ENCODE assay signal across 22 cellular contexts in the genomic region with DNA sequence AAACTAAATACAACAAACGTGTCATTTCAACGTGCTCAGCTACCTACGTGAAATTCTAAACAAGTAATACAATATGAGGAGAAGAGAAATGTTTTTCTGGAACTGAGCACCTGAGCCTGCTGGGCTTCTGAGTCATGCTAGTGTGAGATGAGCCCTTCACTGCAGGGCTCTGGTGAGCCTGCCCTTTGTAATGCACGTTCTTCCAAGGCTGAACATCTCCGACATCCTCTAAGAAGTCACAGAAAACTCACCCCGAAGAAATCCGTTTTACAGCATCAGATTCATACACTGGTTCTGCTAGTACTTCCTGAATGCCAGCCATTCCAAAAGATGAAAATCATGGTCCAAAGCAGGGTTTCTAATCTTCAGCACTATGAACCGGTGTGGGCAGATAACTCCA.
DNase-seq lines count a peak whose midpoint lies in the region; ATAC-seq and TF ChIP-seq lines count a peak whose summit lies in the region.
"Had no signal": no experiment of that assay in that cellular context is flagged by ENCODE, and none has a peak within 500 bp of the region (broad histone marks: within the 10 kb centered on the region; RNA-seq: fewer than 3 reads in every experiment).

No MANE protein-coding gene starts in this region.

- H3K9me1 ChIP-seq in IMR-90 (ENCODE audit: insufficient read depth, low read length), result 0 out of 2 replicates have a peak, but pooled peaks cover 2% of the 10 kb centered on the region

- H3K4me1 ChIP-seq in BLaER1 (peaks cover 54% of the 10 kb centered on the region), IMR-90 (ENCODE audit: control insufficient read depth, insufficient read depth, low read length) (peaks cover 7% of the 10 kb centered on the region), trophoblast cell (ENCODE audit: control insufficient read depth in 1 of 2, insufficient read depth in 2 of 2, low read length in 2 of 2) (no peaks in the 10 kb centered on the region)

- no peak overlapping the region for H2BK20ac ChIP-seq in IMR-90 (ENCODE audit: low read depth, low read length)

- H2BK5ac ChIP-seq in IMR-90 (ENCODE audit: low read depth, low read length, poor library complexity, severe bottlenecking) (no peak overlapping the region), trophoblast cell (ENCODE audit: low read depth, low read length, poor library complexity) (no peak overlapping the region)

- CTCF ChIA-PET in IMR-90 (lab: Yijun Ruan, JAX), result no interaction called here

- no peak overlapping the region for H2BK15ac ChIP-seq in IMR-90 (ENCODE audit: low read depth, low read length)

- H4K91ac ChIP-seq in IMR-90 (ENCODE audit: insufficient read depth, low read depth, low read length), result no peak overlapping the region
- no peak overlapping the region for H4K91ac ChIP-seq in trophoblast cell (ENCODE audit: low read depth, low read length)

- no peak for TF ChIP-seq POLR2A in IMR-90 (IDR thresholded peaks at IDR 0.05; ENCODE audit: low read depth, low read length)

- no peak overlapping the region for H3K4me3 ChIP-seq in BLaER1
- no peak overlapping the region for H3K4me3 ChIP-seq in IMR-90 (ENCODE audit: insufficient read depth, low read depth, low read length)
- no peak overlapping the region for H3K4me3 ChIP-seq in trophoblast cell (ENCODE audit: low read depth, low read length)
- H3K4me3 ChIP-seq: BLaER1 treated with 17β-estradiol and CSF1 and Interleukin-3, amounts not matched to agents 10 nM and 100 nM; GM12878; GM23248 had no signal

- no peak for TF ChIP-seq RAD21 in IMR-90 (IDR thresholded peaks at IDR 0.05; ENCODE audit: low read length)

- H4K8ac ChIP-seq in IMR-90 (ENCODE audit: low read depth in 2 of 2, low read length in 2 of 2) (no peak overlapping the region), trophoblast cell (ENCODE audit: low read depth, low read length) (no peak overlapping the region)

- H3K14ac ChIP-seq in IMR-90 (replicated peaks; ENCODE audit: low read depth, low read length) (no peak overlapping the region), trophoblast cell (ENCODE audit: low read length) (no peak overlapping the region)

- H3K18ac ChIP-seq in IMR-90 (ENCODE audit: low read depth, low read length) (no peak overlapping the region), trophoblast cell (ENCODE audit: low read length) (no peak overlapping the region)

- no peak overlapping the region for H3K27ac ChIP-seq in BLaER1
- H3K27ac ChIP-seq in IMR-90 (ENCODE audit: insufficient read depth, low read length), result no peak overlapping the region
- H3K27ac ChIP-seq in trophoblast cell (ENCODE audit: low read depth, low read length), result no peak overlapping the region
- H3K27ac ChIP-seq: BLaER1 treated with 17β-estradiol and CSF1 and Interleukin-3, amounts not matched to agents 10 nM and 100 nM; GM23248 had no signal

- no peak overlapping the region for H3K4me3 Mint-ChIP-seq in activated naive CD8-positive, alpha-beta T cell treated with anti-CD3 and anti-CD28 coated beads, Interleukin-2, amount 50 U/mL, for 24 hours
- no peak overlapping the region for H3K4me3 Mint-ChIP-seq in type B pancreatic cell
- H3K4me3 Mint-ChIP-seq: H9, HFFc6 had no signal

- peaks cover 93% of the 10 kb centered on the region for H3K27me3 ChIP-seq in BLaER1
- H3K27me3 ChIP-seq in IMR-90 (ENCODE audit: control insufficient read depth, insufficient read depth, low read length), result no peaks in the 10 kb centered on the region
- H3K27me3 ChIP-seq in trophoblast cell (ENCODE audit: insufficient read depth, low read length), result no peaks in the 10 kb centered on the region

- POLR2A ChIA-PET in IMR-90 (lab: Charles Lee; ENCODE audit: unreplicated experiment), result no interaction called here

- H3K23ac ChIP-seq in IMR-90 (ENCODE audit: low read depth, low read length), result no peak overlapping the region
- no peak overlapping the region for H3K23ac ChIP-seq in trophoblast cell (ENCODE audit: low read length)

- dilution Hi-C loops in IMR-90 (cut with HindIII; ENCODE audit: low sequenced_read_pairs, unreplicated experiment), result no loop called here

- H2BK12ac ChIP-seq in trophoblast cell (ENCODE audit: low read length), result no peak overlapping the region

- H4K5ac ChIP-seq in IMR-90 (ENCODE audit: low read depth, low read length), result no peak overlapping the region

- H4K12ac ChIP-seq in trophoblast cell (ENCODE audit: low read depth, low read length), result no peak overlapping the region

- H3K56ac ChIP-seq in IMR-90 (ENCODE audit: extremely low read depth, insufficient read depth, low read length), result no peak overlapping the region

- H3K36me3 Mint-ChIP-seq in activated naive CD8-positive, alpha-beta T cell treated with anti-CD3 and anti-CD28 coated beads, Interleukin-2, amount 50 U/mL, for 24 hours (ENCODE audit: low read depth), result no peaks in the 10 kb centered on the region
- H3K36me3 Mint-ChIP-seq in type B pancreatic cell, result no peaks in the 10 kb centered on the region

- peak overlapping the region; percentile 36; the same call in 1 of the 2 replicates for H3K4me2 ChIP-seq in BLaER1
- H3K4me2 ChIP-seq in IMR-90 (ENCODE audit: low read depth, low read length), result no peak overlapping the region
- H3K4me2 ChIP-seq in trophoblast cell (ENCODE audit: low read length), result no peak overlapping the region

- no peak overlapping the region for H3K27ac Mint-ChIP-seq in activated naive CD8-positive, alpha-beta T cell treated with anti-CD3 and anti-CD28 coated beads, Interleukin-2, amount 50 U/mL, for 24 hours
- no peak overlapping the region for H3K27ac Mint-ChIP-seq in type B pancreatic cell
- H3K27ac Mint-ChIP-seq: H9, HFFc6 had no signal

- WGBS in IMR-90 (ENCODE audit: extremely low coverage in 2 of 2, insufficient read length in 1 of 2), 2 experiments, result no CpG with 5 or more reads among the region's 8 CpGs
- WGBS in trophoblast cell (ENCODE audit: extremely low coverage, insufficient coverage, insufficient read length), result no CpG with 5 or more reads among the region's 8 CpGs

- H4K20me1 ChIP-seq in BLaER1 (no peaks in the 10 kb centered on the region), IMR-90 (ENCODE audit: insufficient read depth, low read length) (no peaks in the 10 kb centered on the region)

- H3K9me3 ChIP-seq in BLaER1 (0 out of 2 replicates have a peak, but pooled peaks cover 11% of the 10 kb centered on the region), IMR-90 (ENCODE audit: control insufficient read depth, insufficient read depth, low read length) (no peaks in the 10 kb centered on the region), trophoblast cell (ENCODE audit: insufficient read depth, low read depth, low read length) (no peaks in the 10 kb centered on the region)

- H3K79me2 ChIP-seq in trophoblast cell (ENCODE audit: control insufficient read depth, insufficient read depth, low read length, poor library complexity), result no peaks in the 10 kb centered on the region

- H3K27me3 Mint-ChIP-seq in activated naive CD8-positive, alpha-beta T cell treated with anti-CD3 and anti-CD28 coated beads, Interleukin-2, amount 50 U/mL, for 24 hours, result peaks cover 2% of the 10 kb centered on the region
- H3K27me3 Mint-ChIP-seq in type B pancreatic cell, result no peaks in the 10 kb centered on the region

- ATAC-seq in IMR-90 (ENCODE audit: low read depth) (peak; percentile 40), left cardiac atrium (no peak)
- ATAC-seq in activated naive CD8-positive, alpha-beta T cell treated with anti-CD3 and anti-CD28 coated beads, Interleukin-2, amount 50 U/mL, for 24 hours, result no peak
- ATAC-seq: GM12878, Panc1, SK-N-SH treated with all-trans-retinoic acid at 6 μM for 48 hours had no signal

- DNase-seq in IMR-90, result peak; percentile 15
- peak; percentile 3 for DNase-seq in cerebellum (ENCODE audit: low spot score)
- DNase-seq in trophoblast cell, result peak; percentile 58 to 72
- no peak for DNase-seq in activated naive CD8-positive, alpha-beta T cell treated with anti-CD3 and anti-CD28 coated beads, Interleukin-2, amount 50 U/mL, for 24 hours
- no peak for DNase-seq in type B pancreatic cell (ENCODE audit: extremely low spot score, unreplicated experiment)
- DNase-seq in left cardiac atrium, result no peak
- DNase-seq: GM23248, H9, HFFc6, KBM-7, MM.1S, NCI-H1048, NCI-H1417 treated with DMSO at 0.1 percent for 48 hours, NCI-H187, NCI-H345, NCI-H524 treated with DMSO at 0.1 percent for 48 hours, NCI-H82 had no signal

- H2BK120ac ChIP-seq in IMR-90 (ENCODE audit: low read depth, low read length), result no peak overlapping the region
- no peak overlapping the region for H2BK120ac ChIP-seq in trophoblast cell (ENCODE audit: insufficient read depth, low read length, poor library complexity)

- no peaks in the 10 kb centered on the region for H3K4me1 Mint-ChIP-seq in activated naive CD8-positive, alpha-beta T cell treated with anti-CD3 and anti-CD28 coated beads, Interleukin-2, amount 50 U/mL, for 24 hours
- H3K4me1 Mint-ChIP-seq in type B pancreatic cell (ENCODE audit: unreplicated experiment), result no peaks in the 10 kb centered on the region

- in situ Hi-C loops in IMR-90 (cut with MboI; ENCODE audit: low sequenced_read_pairs), result no loop called here

- TF ChIP-seq CTCF in IMR-90 (conservative IDR thresholded peaks at IDR 0.05; ENCODE audit: low read depth, low read length) (no peak), type B pancreatic cell (conservative IDR thresholded peaks at IDR 0.05) (no peak)

- H2AFZ ChIP-seq in IMR-90 (replicated peaks; ENCODE audit: low read length, poor library complexity), result no peak overlapping the region
- H2AFZ ChIP-seq in trophoblast cell (ENCODE audit: insufficient read depth, low read length, poor library complexity), result no peak overlapping the region
- H2AFZ ChIP-seq: GM23248 had no signal

- H3K4ac ChIP-seq in IMR-90 (ENCODE audit: low read depth, low read length) (no peak overlapping the region), trophoblast cell (ENCODE audit: low read depth, low read length) (no peak overlapping the region)

- no peak overlapping the region for H2AK9ac ChIP-seq in IMR-90 (replicated peaks; ENCODE audit: low read depth, low read length, poor library complexity)

- H3K79me1 ChIP-seq in IMR-90 (ENCODE audit: low read depth in 1 of 2, low read length in 2 of 2) (no peaks in the 10 kb centered on the region), trophoblast cell (ENCODE audit: low read length) (no peaks in the 10 kb centered on the region)

- H3K9ac ChIP-seq in BLaER1, result no peak overlapping the region
- H3K9ac ChIP-seq in IMR-90 (ENCODE audit: low read depth, low read length), result no peak overlapping the region
- no peak overlapping the region for H3K9ac ChIP-seq in trophoblast cell (ENCODE audit: low read length)
- H3K9ac ChIP-seq: BLaER1 treated with 17β-estradiol and CSF1 and Interleukin-3, amounts not matched to agents 10 nM and 100 nM; GM23248 had no signal

- no peaks in the 10 kb centered on the region for H3K9me3 Mint-ChIP-seq in activated naive CD8-positive, alpha-beta T cell treated with anti-CD3 and anti-CD28 coated beads, Interleukin-2, amount 50 U/mL, for 24 hours
- H3K9me3 Mint-ChIP-seq in type B pancreatic cell, result peaks cover 5% of the 10 kb centered on the region
- H3K9me3 Mint-ChIP-seq: HFFc6 had no signal

- H2AK5ac ChIP-seq in IMR-90 (ENCODE audit: low read depth, low read length) (no peak overlapping the region), trophoblast cell (ENCODE audit: low read length) (no peak overlapping the region)

- intact Hi-C loops in IMR-90 (cut with micrococcal nuclease) (no loop called here), left cardiac atrium (cut with DNase I) (no loop called here)

- no TSS peak for BruUV-seq in IMR-90 (replicated peaks; lab: Mats Ljungman, UMichigan)

- no peaks in the 10 kb centered on the region for H3K36me3 ChIP-seq in BLaER1
- no peaks in the 10 kb centered on the region for H3K36me3 ChIP-seq in IMR-90 (ENCODE audit: control insufficient read depth, insufficient read depth, low read length)
- no peaks in the 10 kb centered on the region for H3K36me3 ChIP-seq in trophoblast cell (ENCODE audit: control insufficient read depth in 1 of 2, insufficient read depth in 2 of 2, low read length in 2 of 2)
- H3K36me3 ChIP-seq: BLaER1 treated with 17β-estradiol and CSF1 and Interleukin-3, amounts not matched to agents 10 nM and 100 nM had no signal

Comparison
In these comparisons a context has a peak if more than half of its experiments do, and no peak if none do; other contexts are left out.
1. DNase-seq: peak in IMR-90 (single experiment), cerebellum (single experiment) and trophoblast cell (2 of 2); none in activated naive CD8-positive, alpha-beta T cell treated with anti-CD3 and anti-CD28 coated beads, Interleukin-2, amount 50 U/mL, for 24 hours (single experiment), type B pancreatic cell (single experiment) and left cardiac atrium (single experiment).